8 cellular contexts compared by ENCODE assay signal in the genomic region with DNA sequence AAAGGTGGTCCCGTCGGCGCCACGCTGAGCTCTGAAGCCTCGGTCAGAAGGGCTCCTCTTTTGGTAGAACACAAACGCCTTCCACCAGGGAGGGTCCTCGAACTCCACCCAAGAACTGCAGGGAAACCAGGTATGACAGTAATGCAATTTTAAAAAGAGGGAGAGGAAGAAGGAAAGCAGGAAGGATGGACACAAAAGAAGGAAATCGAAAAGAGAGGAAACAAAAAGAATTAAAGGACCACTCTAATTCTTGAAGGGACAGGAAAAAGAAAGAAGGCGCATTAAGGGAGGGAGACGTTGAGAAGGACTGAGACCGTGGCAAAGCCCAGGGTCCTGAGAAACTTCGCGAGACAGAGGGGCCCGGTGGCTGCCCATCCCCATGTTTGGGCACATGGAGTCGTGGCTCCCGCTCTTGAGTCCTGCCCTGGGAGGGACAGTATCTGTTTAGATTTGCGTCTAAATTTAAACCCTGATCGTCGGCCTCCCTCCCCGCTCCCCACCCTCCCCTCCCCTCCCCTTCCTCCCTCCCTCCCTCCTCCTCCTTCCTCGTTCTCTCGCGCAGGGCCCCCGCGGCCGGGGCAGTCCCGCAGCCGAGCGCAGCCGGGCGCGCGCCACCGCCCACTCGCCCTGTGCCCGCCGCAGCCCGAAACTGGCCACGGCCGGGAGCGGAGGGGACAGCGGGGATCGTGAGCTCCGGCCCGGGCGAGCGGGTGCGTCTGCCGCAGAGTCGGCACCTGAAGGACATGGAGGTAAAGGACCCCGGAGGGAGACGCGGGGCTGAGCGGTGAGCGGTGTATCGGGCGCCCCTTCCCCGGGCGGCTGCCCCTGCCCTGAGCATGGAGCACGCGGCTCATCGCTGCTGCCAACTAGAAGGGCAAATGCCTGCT. TPM values are rescaled to one million over a fixed set of nuclear protein-coding genes. Genes with fewer than 3 reads are reported as not detected.
DNase-seq lines count a peak whose midpoint lies in the region; ATAC-seq and TF ChIP-seq lines count a peak whose summit lies in the region.

TSS of gene RCSD1 (plus strand) at position 552 of the 887 bp plus-strand sequence. CDS start at position 744, 192 bp downstream.

- no peaks in the 10 kb centered on the region for H3K9me2 ChIP-seq in OCI-LY1 (ENCODE audit: low read depth, low read length)

- H3K79me2 ChIP-seq in OCI-LY1 (ENCODE audit: insufficient read depth, low read length) = peaks cover 48% of the 10 kb centered on the region

- H3K36me3 ChIP-seq in OCI-LY1 (ENCODE audit: insufficient read depth, low read length) (peaks cover 41% of the 10 kb centered on the region), heart right ventricle (peaks cover 0 to 11% (median 0%) of the 10 kb centered on the region in 9 donors)

- H3K9ac ChIP-seq in OCI-LY1 (ENCODE audit: low read length) = peak within 1 kb of the TSS; percentile 94

- DNase-seq in NCI-H1105 treated with DMSO at 0.1 percent for 48 hours (lab: John Stamatoyannopoulos, UW) (peak; percentile 3), NCI-H1105 (lab: John Stamatoyannopoulos, UW) (no peak), heart right ventricle (peak; percentile 74), retina (peak; percentile 66), NCI-H1417 treated with DMSO at 0.1 percent for 48 hours (lab: John Stamatoyannopoulos, UW) (no peak)
- DNase-seq in activated naive CD4-positive, alpha-beta T cell treated with Interleukin-2 at 50 U/mL for 16 hours = peak; percentile 77

- 6 to 7% methylated on average over 52 to 62 of the region's 62 CpGs for WGBS in heart right ventricle, 2 donors

- H3K4me1 ChIP-seq in OCI-LY1 (ENCODE audit: insufficient read depth, low read length, severe bottlenecking) (peaks cover 73% of the 10 kb centered on the region), heart right ventricle (peaks cover 14 to 76% (median 70%) of the 10 kb centered on the region in 9 donors)

- H3K27ac ChIP-seq in OCI-LY1 (ENCODE audit: low read depth, low read length, poor library complexity, severe bottlenecking) (peak within 1 kb of the TSS; percentile 99), heart right ventricle (peak within 1 kb of the TSS; percentile 85 to 99 (median 97))

- H3K4me3 ChIP-seq in OCI-LY1 (ENCODE audit: low read depth, low read length, poor library complexity, severe bottlenecking) = peak within 1 kb of the TSS; percentile 96
- peak within 1 kb of the TSS; percentile 14 to 91 (median 86) for H3K4me3 ChIP-seq in heart right ventricle

- ATAC-seq in heart right ventricle (peak; percentile 69 to 90 (median 78)), HG02610 (IDR thresholded peaks at IDR 0.05; ENCODE audit: unreplicated experiment) (no peak)

- no peak for TF ChIP-seq CTCF in OCI-LY1 (IDR thresholded peaks at IDR 0.05; ENCODE audit: low read length)
- no peak for TF ChIP-seq CTCF in heart right ventricle (IDR thresholded peaks at IDR 0.05)

- H3K4me2 ChIP-seq in OCI-LY1 (ENCODE audit: low read length) = peak within 1 kb of the TSS; percentile 86

- intact Hi-C loops in heart right ventricle (cut with DNase I) = loop anchor here in 6 of 10 donors (2.0 to 10.0 kb wide), 7 partner anchors 17 to 57 kb away; no protein-coding TSS in a partner anchor

- no peaks in the 10 kb centered on the region for H4K20me1 ChIP-seq in OCI-LY1 (ENCODE audit: insufficient read depth, low read length)

- H3F3A ChIP-seq in OCI-LY1 (ENCODE audit: insufficient read depth, low read length) = peaks cover 4% of the 10 kb centered on the region; the same call in 1 of the 2 replicates

- H3K27me3 ChIP-seq in OCI-LY1 (ENCODE audit: insufficient read depth, low read length) (no peaks in the 10 kb centered on the region), heart right ventricle (no peaks in the 10 kb centered on the region)

- H3K9me3 ChIP-seq in OCI-LY1 (ENCODE audit: low read length) = no peaks in the 10 kb centered on the region
- peaks cover 0 to 8% (median 0%) of the 10 kb centered on the region in 11 donors for H3K9me3 ChIP-seq in heart right ventricle

- H2AFZ ChIP-seq in OCI-LY1 (ENCODE audit: low read length) = no peak within 1 kb of the TSS

RNA-seq across cellular contexts. Expression of gene RCSD1, which starts in this region (rescaled TPM):
- 10 to 100 TPM; 27.9 to 50.2 (median 39.7) TPM for total RNA-seq in heart right ventricle
- 10 to 100 TPM in 1 of 2 donors, 1 to 10 TPM in 1; 9.0 to 13.5 TPM for polyA plus RNA-seq in heart right ventricle

Comparison
In these comparisons a context has a peak if more than half of its experiments do, and no peak if none do; other contexts are left out.
1. DNase-seq: peak in NCI-H1105 treated with DMSO at 0.1 percent for 48 hours (single experiment), activated naive CD4-positive, alpha-beta T cell treated with Interleukin-2 at 50 U/mL for 16 hours (single experiment), heart right ventricle (2 of 2) and retina (single experiment); none in NCI-H1105 (single experiment) and NCI-H1417 treated with DMSO at 0.1 percent for 48 hours (single experiment).